ENCODE assay signal across 15 cellular contexts in the genomic region with DNA sequence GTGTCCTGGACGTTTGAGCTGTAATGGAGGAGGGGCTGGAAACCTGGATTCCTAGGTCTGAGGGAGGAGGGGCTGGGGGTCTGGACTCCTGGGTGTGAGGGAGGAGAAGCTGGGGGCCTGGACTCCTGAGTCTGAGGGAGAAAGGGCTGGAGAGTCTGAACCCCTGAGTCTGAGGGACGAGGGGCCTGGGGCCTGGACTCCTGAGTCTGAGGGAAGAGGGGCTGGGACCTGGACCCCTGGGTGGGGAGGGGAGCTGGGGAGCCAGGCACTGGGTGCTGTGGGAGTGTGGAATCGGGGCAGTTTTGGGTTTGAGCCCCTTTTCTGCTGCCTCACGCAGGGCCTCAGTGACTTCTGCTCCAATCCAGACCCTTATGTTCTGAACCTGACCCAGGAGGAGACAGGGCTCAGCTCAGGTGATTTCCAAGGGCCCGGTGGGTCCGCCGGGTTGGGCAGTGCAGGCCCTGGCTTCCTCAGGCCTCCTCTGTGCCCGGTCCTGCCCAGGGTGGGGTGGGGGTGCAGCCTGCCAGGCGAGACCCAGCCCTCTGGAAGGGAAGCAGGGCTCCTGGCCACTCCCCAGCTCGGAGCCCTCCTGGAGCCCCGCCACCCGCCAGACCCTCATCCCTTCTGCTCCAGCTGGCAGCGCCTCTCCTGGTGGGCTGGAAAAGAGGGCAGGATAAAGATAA. TPM values are rescaled to one million over a fixed set of nuclear protein-coding genes. Genes with fewer than 3 reads are reported as not detected.
A peak's percentile ranks its signal among the peaks of the same experiment; 100 is the strongest.
DNase-seq lines count a peak whose midpoint lies in the region; ATAC-seq and TF ChIP-seq lines count a peak whose summit lies in the region.
"Had no signal": no experiment of that assay in that cellular context is flagged by ENCODE, and none has a peak within 500 bp of the region (broad histone marks: within the 10 kb centered on the region; RNA-seq: fewer than 3 reads in every experiment).

No MANE protein-coding gene starts in this region.

- H3K36me3 Mint-ChIP-seq in activated T-cell treated with anti-CD3 and anti-CD28 coated beads, Interleukin-2, amount 50 U/mL, for 72 hours (ENCODE audit: insufficient read depth in 2 of 2) = no peaks in the 10 kb centered on the region
- H3K36me3 Mint-ChIP-seq: natural killer cell had no signal

- H3K36me3 ChIP-seq in tibial nerve = no peaks in the 10 kb centered on the region
- no peaks in the 10 kb centered on the region for H3K36me3 ChIP-seq in prostate gland
- H3K36me3 ChIP-seq in lower lobe of right lung = no peaks in the 10 kb centered on the region

- H3K27me3 ChIP-seq in tibial nerve (peaks cover 0 to 45% of the 10 kb centered on the region in 2 donors), prostate gland (replicated peaks; ENCODE audit: insufficient read depth) (no peaks in the 10 kb centered on the region), lower lobe of right lung (ENCODE audit: low read depth) (peaks cover 47% of the 10 kb centered on the region)

- no peak for ATAC-seq in activated T-cell treated with anti-CD3 and anti-CD28 coated beads, Interleukin-2, amount 50 U/mL, for 72 hours (replicated peaks in 1 of 2)
- no peak for ATAC-seq in lower lobe of right lung
- ATAC-seq in HG02763 (IDR thresholded peaks at IDR 0.05; ENCODE audit: unreplicated experiment) = no peak

- no peaks in the 10 kb centered on the region for H3K9me3 Mint-ChIP-seq in activated T-cell treated with anti-CD3 and anti-CD28 coated beads, Interleukin-2, amount 50 U/mL, for 72 hours
- H3K9me3 Mint-ChIP-seq: natural killer cell had no signal

- no peak for TF ChIP-seq CTCF in VCaP (conservative IDR thresholded peaks at IDR 0.05)
- no peak for TF ChIP-seq CTCF in tibial nerve (IDR thresholded peaks at IDR 0.05)
- no peak for TF ChIP-seq CTCF in prostate gland (IDR thresholded peaks at IDR 0.05)
- no peak for TF ChIP-seq CTCF in lower lobe of right lung (IDR thresholded peaks at IDR 0.05)

- H3K4me1 ChIP-seq in tibial nerve (peaks cover 0 to 37% (median 15%) of the 10 kb centered on the region in 4 donors), prostate gland (replicated peaks) (peaks cover 7% of the 10 kb centered on the region), lower lobe of right lung (peaks cover 21% of the 10 kb centered on the region)

- H3K9me3 ChIP-seq in iPS-18c (ENCODE audit: control insufficient read depth, insufficient read depth, low read length) (no peaks in the 10 kb centered on the region), tibial nerve (no peaks in the 10 kb centered on the region), prostate gland (no peaks in the 10 kb centered on the region), lower lobe of right lung (no peaks in the 10 kb centered on the region)

- peak overlapping the region; percentile 10 to 61 for H3K4me3 Mint-ChIP-seq in activated T-cell treated with anti-CD3 and anti-CD28 coated beads, Interleukin-2, amount 50 U/mL, for 72 hours
- H3K4me3 Mint-ChIP-seq: natural killer cell had no signal

- DNase-seq in activated T-cell treated with anti-CD3 and anti-CD28 coated beads, Interleukin-2, amount 50 U/mL, for 72 hours = no peak
- DNase-seq in activated T-cell treated with anti-CD3 and anti-CD28 coated beads, Interleukin-2, amount 50 U/mL, for 48 hours = no peak
- DNase-seq in tibial nerve (ENCODE audit: low spot score in 2 of 2) (no peak), prostate gland (ENCODE audit: low spot score) (no peak), lower lobe of right lung (no peak)
- DNase-seq: activated CD4-positive, alpha-beta T cell treated with anti-CD3 and anti-CD28 coated beads, Interleukin-2, amount 50 U/mL, for 1 hour; activated T-cell treated with anti-CD3 and anti-CD28 coated beads, Interleukin-2, amount 50 U/mL, for 1 hour; central memory CD4-positive, alpha-beta T cell; natural killer cell; NCI-H187; NCI-H510A treated with DMSO at 0.1 percent for 48 hours had no signal

- H3K27ac ChIP-seq in VCaP = peak overlapping the region; percentile 90; the same call in 1 of the 2 replicates
- H3K27ac ChIP-seq in tibial nerve = peak overlapping the region in 3 of 4 donors; percentile 10 to 36 (median 13)
- H3K27ac ChIP-seq in prostate gland = no peak overlapping the region
- no peak overlapping the region for H3K27ac ChIP-seq in lower lobe of right lung

- intact Hi-C loops in prostate gland (cut with DNase I) = no loop called here
- intact Hi-C loops in lower lobe of right lung (cut with DNase I) = no loop called here

- TF ChIP-seq EP300 in tibial nerve (IDR thresholded peaks at IDR 0.05) = no peak

- TF ChIP-seq POLR2A in tibial nerve (IDR thresholded peaks at IDR 0.05) (no peak), prostate gland (IDR thresholded peaks at IDR 0.05) (no peak)

- peaks cover 30% of the 10 kb centered on the region for H3K27me3 Mint-ChIP-seq in activated T-cell treated with anti-CD3 and anti-CD28 coated beads, Interleukin-2, amount 50 U/mL, for 72 hours (ENCODE audit: low read depth)

- peaks cover 13% of the 10 kb centered on the region for H3K4me1 Mint-ChIP-seq in activated T-cell treated with anti-CD3 and anti-CD28 coated beads, Interleukin-2, amount 50 U/mL, for 72 hours (ENCODE audit: low read depth)

- no peak overlapping the region for H3K27ac Mint-ChIP-seq in activated T-cell treated with anti-CD3 and anti-CD28 coated beads, Interleukin-2, amount 50 U/mL, for 72 hours
- H3K27ac Mint-ChIP-seq: natural killer cell had no signal

- peak overlapping the region; percentile 50; the same call in 1 of the 2 replicates for H3K4me3 ChIP-seq in iPS-18c (ENCODE audit: insufficient read depth, low read depth, low read length)
- no peak overlapping the region for H3K4me3 ChIP-seq in tibial nerve
- H3K4me3 ChIP-seq in prostate gland = no peak overlapping the region
- no peak overlapping the region for H3K4me3 ChIP-seq in lower lobe of right lung
- H3K4me3 ChIP-seq: lung had no signal

- WGBS in tibial nerve, 2 donors = 38 to 40% methylated on average over 12 to 13 of the region's 13 CpGs
- 38% methylated on average over 13 of the region's 13 CpGs for WGBS in prostate gland

RNA-seq across cellular contexts. Expression of gene TTYH1, which starts 14.4 kb away (rescaled TPM):
- under 1 TPM; 0.32 to 0.41 TPM for total RNA-seq in activated T-cell treated with anti-CD3 and anti-CD28 coated beads, Interleukin-2, amount 50 U/mL, for 72 hours
- total RNA-seq in tibial nerve (10 to 100 TPM; 21.0 to 50.0 (median 34.9) TPM), prostate gland (100 to 1,000 TPM in 1 of 2 donors, 1 to 10 TPM in 1; 1.8 to 136 TPM), lower lobe of right lung (not detected)

RNA-seq across cellular contexts. Expression of gene LENG8, which starts 19.3 kb away (rescaled TPM):
- total RNA-seq in activated T-cell treated with anti-CD3 and anti-CD28 coated beads, Interleukin-2, amount 50 U/mL, for 72 hours = 100 to 1,000 TPM; 221 to 283 TPM
- total RNA-seq in tibial nerve = 100 to 1,000 TPM; 189 to 389 (median 285) TPM
- 100 to 1,000 TPM; 111 to 292 TPM for total RNA-seq in prostate gland
- total RNA-seq in lower lobe of right lung = 183 TPM

RNA-seq across cellular contexts. Expression of gene LENG9, which starts 33.9 kb away (rescaled TPM):
- 1 to 10 TPM; 3.1 to 5.8 TPM for total RNA-seq in activated T-cell treated with anti-CD3 and anti-CD28 coated beads, Interleukin-2, amount 50 U/mL, for 72 hours
- total RNA-seq in tibial nerve (10 to 100 TPM in 1 of 4 donors, 1 to 10 TPM in 3; 5.9 to 10.3 (median 9.4) TPM), prostate gland (10 to 100 TPM; 18.6 to 22.2 TPM), lower lobe of right lung (7.3 TPM)

RNA-seq across cellular contexts. Expression of gene CDC42EP5, which starts 43.4 kb away (rescaled TPM):
- under 1 TPM in 1 of 2 donors, not detected in 1; 0.30 TPM for total RNA-seq in activated T-cell treated with anti-CD3 and anti-CD28 coated beads, Interleukin-2, amount 50 U/mL, for 72 hours
- total RNA-seq in tibial nerve = 10 to 100 TPM; 38.9 to 62.2 (median 50.2) TPM
- 100 to 1,000 TPM; 102 to 193 TPM for total RNA-seq in prostate gland
- 25.5 TPM for total RNA-seq in lower lobe of right lung
- total RNA-seq: natural killer cell had no signal

Comparison
In these comparisons a context has a peak if more than half of its experiments do, and no peak if none do; other contexts are left out.
1. H3K27ac ChIP-seq: peak in VCaP (single experiment) and tibial nerve (3 of 4); none in prostate gland (0 of 2) and lower lobe of right lung (single experiment).